In genomic region chr1:183632087-183632486, GRCh38 we compare ENCODE assay signal across 9 cellular contexts. TPM values are rescaled to one million over a fixed set of nuclear protein-coding genes. Genes with fewer than 3 reads are reported as not detected.
A peak's percentile ranks its signal among the peaks of the same experiment; 100 is the strongest.
DNase-seq lines count a peak whose midpoint lies in the region; ATAC-seq and TF ChIP-seq lines count a peak whose summit lies in the region.
"Had no signal": no experiment of that assay in that cellular context is flagged by ENCODE, and none has a peak within 500 bp of the region (broad histone marks: within the 10 kb centered on the region; RNA-seq: fewer than 3 reads in every experiment).

No MANE protein-coding gene starts in this region.

- peaks cover 27 to 28% of the 10 kb centered on the region in 2 experiments; a peak in 3 of 4 replicates for H3K4me1 ChIP-seq in SK-N-SH (ENCODE audit: control insufficient read depth in 1 of 2, insufficient read depth in 2 of 2, low read depth in 1 of 2, low read length in 1 of 2)
- peaks cover 40% of the 10 kb centered on the region for H3K4me1 ChIP-seq in PC-9 (replicated peaks; ENCODE audit: insufficient read depth)
- H3K4me1 ChIP-seq in endodermal cell (ENCODE audit: control insufficient read depth, insufficient read depth, low read length) = no peaks in the 10 kb centered on the region
- peaks cover 36% of the 10 kb centered on the region for H3K4me1 ChIP-seq in skeletal muscle satellite cell (ENCODE audit: control insufficient read depth, insufficient read depth, low read length)

- TF ChIP-seq CTCF in SK-N-SH (IDR thresholded peaks at IDR 0.05) (no peak), PC-9 (conservative IDR thresholded peaks at IDR 0.05) (no peak), endodermal cell (conservative IDR thresholded peaks at IDR 0.05) (no peak)

- ATAC-seq in SK-N-SH treated with all-trans-retinoic acid at 6 μM for 48 hours = no peak
- no peak for ATAC-seq in left colon

- H3K9me2 ChIP-seq in SK-N-SH (no peaks in the 10 kb centered on the region), PC-9 (ENCODE audit: insufficient read depth) (no peaks in the 10 kb centered on the region)

- CTCF ChIA-PET in SK-N-SH (lab: Yijun Ruan, JAX) (interaction anchor here (0.8 to 2.2 kb wide), 8 partner anchors 10 to 402 kb away, joined by 3 to 8 read pairs (median 4); no protein-coding TSS in a partner anchor), PC-9 (lab: Charles Lee) (interaction anchor here (0.7 kb wide), 1 partner anchor 316 kb away, joined by 5 read pairs; no protein-coding TSS in a partner anchor)

- no TSS peak for BruUV-seq in PC-9 (replicated peaks; lab: Mats Ljungman, UMichigan)

- peaks cover 24% of the 10 kb centered on the region for H3K4me1 Mint-ChIP-seq in endodermal cell

- H3K4me3 ChIP-seq in SK-N-SH (ENCODE audit: low read depth in 2 of 2, low read length in 1 of 2) = peak overlapping the region; percentile 9 to 92; a peak in 3 of 4 replicates
- H3K4me3 ChIP-seq in PC-9 = peak overlapping the region; percentile 98
- peak overlapping the region; percentile 91 for H3K4me3 ChIP-seq in endodermal cell (ENCODE audit: low read length)
- peak overlapping the region; percentile 88 for H3K4me3 ChIP-seq in skeletal muscle satellite cell (ENCODE audit: low read length)

- DNase-seq in SK-N-SH (no peak), PC-9 (peak in 1 of 2 experiments; percentile 78), endodermal cell (no peak), left colon (no peak)
- DNase-seq in activated effector memory CD4-positive, alpha-beta T cell treated with anti-CD3 and anti-CD28 coated beads, Interleukin-2, amount 50 U/mL, for 16 hours = no peak
- DNase-seq in stimulated activated CD4-positive, alpha-beta T cell treated with anti-CD3 and anti-CD28 coated beads, Interleukin-4, amount 100 ng/mL, for 1 hour = no peak
- DNase-seq: NCI-H69 had no signal

- intact Hi-C loops in PC-9 (cut with micrococcal nuclease; ENCODE audit: unreplicated experiment) (loop anchor here (10.0 kb wide), 1 partner anchor 1063 kb away; no protein-coding TSS in a partner anchor), left colon (cut with DNase I, micrococcal nuclease) (no loop called here)

- H3K9me3 ChIP-seq in SK-N-SH = no peaks in the 10 kb centered on the region
- no peaks in the 10 kb centered on the region for H3K9me3 ChIP-seq in PC-9 (ENCODE audit: insufficient read depth, low read depth)
- peaks cover 9% of the 10 kb centered on the region for H3K9me3 ChIP-seq in endodermal cell (ENCODE audit: control insufficient read depth, low read length)
- H3K9me3 ChIP-seq in skeletal muscle satellite cell (replicated peaks; ENCODE audit: low read length) = no peaks in the 10 kb centered on the region

- peaks cover 90% of the 10 kb centered on the region for H3K79me2 ChIP-seq in SK-N-SH (ENCODE audit: insufficient read depth)
- H3K79me2 ChIP-seq in PC-9 (ENCODE audit: low read depth) = peaks cover 61% of the 10 kb centered on the region

- H3K36me3 ChIP-seq in SK-N-SH (replicated peaks in 1 of 2; ENCODE audit: control insufficient read depth in 1 of 2, insufficient read depth in 2 of 2, low read length in 1 of 2) = peaks cover 54 to 55% of the 10 kb centered on the region in 2 experiments
- H3K36me3 ChIP-seq in PC-9 (ENCODE audit: low read depth) = peaks cover 53% of the 10 kb centered on the region
- H3K36me3 ChIP-seq in endodermal cell (ENCODE audit: control insufficient read depth, insufficient read depth, low read length) = peaks cover 45% of the 10 kb centered on the region
- peaks cover 42% of the 10 kb centered on the region for H3K36me3 ChIP-seq in skeletal muscle satellite cell (ENCODE audit: insufficient read depth, low read length)

- H3K27ac Mint-ChIP-seq in endodermal cell = no peak overlapping the region

- peaks cover 37% of the 10 kb centered on the region for H3K36me3 Mint-ChIP-seq in endodermal cell (ENCODE audit: low read depth)

- no peaks in the 10 kb centered on the region for H3K9me3 Mint-ChIP-seq in endodermal cell

- peaks cover 12% of the 10 kb centered on the region for H3K27me3 Mint-ChIP-seq in endodermal cell (ENCODE audit: insufficient read depth)

- H3K4me3 Mint-ChIP-seq in endodermal cell = no peak overlapping the region

- no peak for TF ChIP-seq RAD21 in SK-N-SH (IDR thresholded peaks at IDR 0.05; ENCODE audit: low read length)

- H3K27me3 ChIP-seq in SK-N-SH (ENCODE audit: insufficient read depth) (no peaks in the 10 kb centered on the region), PC-9 (ENCODE audit: insufficient read depth, low read depth) (no peaks in the 10 kb centered on the region), endodermal cell (ENCODE audit: control insufficient read depth, insufficient read depth, low read length, poor library complexity, severe bottlenecking) (peaks cover 8% of the 10 kb centered on the region), skeletal muscle satellite cell (ENCODE audit: control insufficient read depth, insufficient read depth, low read length) (no peaks in the 10 kb centered on the region)

- TF ChIP-seq EP300 in SK-N-SH (IDR thresholded peaks at IDR 0.05; ENCODE audit: borderline replicate concordance in 1 of 2, low read depth in 1 of 2, low read length in 1 of 2) = no peak

- H4K20me1 ChIP-seq in SK-N-SH (ENCODE audit: insufficient read depth) (peaks cover 47% of the 10 kb centered on the region), PC-9 (ENCODE audit: insufficient read depth) (peaks cover 24% of the 10 kb centered on the region)

- H3K9ac ChIP-seq in SK-N-SH = peak overlapping the region; percentile 91; the same call in 1 of the 2 replicates
- no peak overlapping the region for H3K9ac ChIP-seq in endodermal cell (ENCODE audit: extremely low read depth, low read length, poor library complexity, severe bottlenecking)
- H3K9ac ChIP-seq in skeletal muscle satellite cell (ENCODE audit: low read depth, low read length) = peak overlapping the region; percentile 96

- peaks cover 30% of the 10 kb centered on the region for H3F3A ChIP-seq in SK-N-SH (replicated peaks; ENCODE audit: insufficient read depth)
- H3F3A ChIP-seq in PC-9 (ENCODE audit: insufficient read depth, low read depth) = peaks cover 48% of the 10 kb centered on the region

- H2AFZ ChIP-seq in SK-N-SH (ENCODE audit: low read depth) (no peak overlapping the region), PC-9 (no peak overlapping the region)

- POLR2A ChIA-PET in SK-N-SH (lab: Yijun Ruan, JAX) = no interaction called here
- POLR2A ChIA-PET in PC-9 (lab: Charles Lee; ENCODE audit: unreplicated experiment) = interaction anchor here (0.6 kb wide), 2 partner anchors 53 to 259 kb away, joined by 7 to 8 read pairs; no protein-coding TSS in a partner anchor

- WGBS in SK-N-SH (ENCODE audit: low lambda C conversion rate) = 46% methylated on average over 2 of the region's 2 CpGs
- 69 to 70% methylated on average over 2 of the region's 2 CpGs for WGBS in endodermal cell (ENCODE audit: insufficient coverage in 1 of 2, insufficient read length in 1 of 2), 2 experiments

- H3K4me2 ChIP-seq in SK-N-SH (peak overlapping the region; percentile 83), PC-9 (peak overlapping the region; percentile 92), skeletal muscle satellite cell (ENCODE audit: low read length) (peak overlapping the region; percentile 80)

- H3K27ac ChIP-seq in SK-N-SH (ENCODE audit: low read depth in 2 of 2, low read length in 1 of 2) (no peak overlapping the region), PC-9 (no peak overlapping the region), endodermal cell (ENCODE audit: low read depth, low read length) (no peak overlapping the region)

TF ChIP-seq in SK-N-SH, 30 proteins besides CTCF, POLR2A, EP300 and RAD21 (continues in another document):
- TF ChIP-seq EZH2phosphoT487 (IDR thresholded peaks at IDR 0.05; ENCODE audit: borderline replicate concordance, low read depth) (no peak), RXRA (IDR thresholded peaks at IDR 0.05; ENCODE audit: borderline replicate concordance, low read depth) (no peak), FOXM1 (IDR thresholded peaks at IDR 0.05; ENCODE audit: low read depth) (no peak), JUND (IDR thresholded peaks at IDR 0.05) (no peak), TAF1 (IDR thresholded peaks at IDR 0.05; ENCODE audit: borderline replicate concordance, low read depth, low read length) (no peak), ELF1 (IDR thresholded peaks at IDR 0.05) (no peak), NRF1 (IDR thresholded peaks at IDR 0.05; ENCODE audit: low read depth, low read length) (no peak)

TF ChIP-seq in SK-N-SH treated with all-trans-retinoic acid at 6 μM for 48 hours, 23 proteins besides CTCF, POLR2A, EP300 and RAD21 (continues in another document):
- TF ChIP-seq ZC3H10 (CRISPR knock-in tag; IDR thresholded peaks at IDR 0.05) = no peak
- no peak for TF ChIP-seq PPARA (CRISPR knock-in tag; IDR thresholded peaks at IDR 0.05; ENCODE audit: borderline replicate concordance)
- no peak for TF ChIP-seq SNAI2 (CRISPR knock-in tag; IDR thresholded peaks at IDR 0.05)
- no peak for TF ChIP-seq ZFP3 (CRISPR knock-in tag; IDR thresholded peaks at IDR 0.05)
- TF ChIP-seq ZNF70 (CRISPR knock-in tag; IDR thresholded peaks at IDR 0.05) = no peak
- no peak for TF ChIP-seq ISL1 (CRISPR knock-in tag; IDR thresholded peaks at IDR 0.05)
- TF ChIP-seq ESRRG (CRISPR knock-in tag; IDR thresholded peaks at IDR 0.05) = no peak
- TF ChIP-seq ZNF8 (CRISPR knock-in tag; IDR thresholded peaks at IDR 0.05) = no peak

RNA-seq across cellular contexts. Expression of gene ARPC5, which starts 3.5 kb away (rescaled TPM):
- polyA plus RNA-seq in SK-N-SH (2012; rRNA removed) = 66.8 and 97.6 TPM in 2 replicates
- polyA plus RNA-seq in SK-N-SH (2012; cell fraction: cytosol; rRNA removed) = 112 and 139 TPM in 2 replicates
- 20.6 and 46.8 TPM in 2 replicates for polyA plus RNA-seq in SK-N-SH (2012; cell fraction: nucleus; rRNA removed)
- total RNA-seq in PC-9 (2021) (143 and 150 TPM in 2 replicates), endodermal cell (10 to 100 TPM; 78.7 to 99.5 TPM), left colon (100 to 1,000 TPM; 153 to 169 TPM)
- polyA plus RNA-seq in endodermal cell (2013, experiment 1 of 2) = 144 TPM
- polyA plus RNA-seq in endodermal cell (2013, experiment 2 of 2) = 147 TPM
- total RNA-seq in skeletal muscle satellite cell (2012; rRNA removed) = 165 and 175 TPM in 2 replicates

RNA-seq across cellular contexts. Expression of gene APOBEC4, which starts 21.0 kb away (rescaled TPM):
- polyA plus RNA-seq in SK-N-SH (2012; rRNA removed) = not detected in 2 replicates
- not detected in 2 replicates for polyA plus RNA-seq in SK-N-SH (2012; cell fraction: cytosol; rRNA removed)
- not detected in 2 replicates for polyA plus RNA-seq in SK-N-SH (2012; cell fraction: nucleus; rRNA removed)
- not detected in 2 replicates for total RNA-seq in PC-9 (2021)
- not detected for total RNA-seq in endodermal cell
- not detected for polyA plus RNA-seq in endodermal cell (2013, experiment 1 of 2)
- not detected for polyA plus RNA-seq in endodermal cell (2013, experiment 2 of 2)
- not detected in 2 replicates for total RNA-seq in skeletal muscle satellite cell (2012; rRNA removed)
- total RNA-seq in left colon = under 1 TPM in 1 of 2 donors, not detected in 1; 0.25 TPM

RNA-seq across cellular contexts. Expression of gene NCF2, which starts 41.8 kb away (rescaled TPM):
- 2.0 and 6.0 TPM in 2 replicates for polyA plus RNA-seq in SK-N-SH (2012; rRNA removed)
- polyA plus RNA-seq in SK-N-SH (2012; cell fraction: cytosol; rRNA removed) = 2.7 and 2.8 TPM in 2 replicates
- 2.1 and 3.1 TPM in 2 replicates for polyA plus RNA-seq in SK-N-SH (2012; cell fraction: nucleus; rRNA removed)
- total RNA-seq in PC-9 (2021) (54.3 and 65.5 TPM in 2 replicates), endodermal cell (under 1 TPM in 1 of 2 donors, not detected in 1; 0.55 TPM), left colon (1 to 10 TPM; 3.1 to 7.0 TPM)
- not detected for polyA plus RNA-seq in endodermal cell (2013, experiment 1 of 2)
- polyA plus RNA-seq in endodermal cell (2013, experiment 2 of 2) = not detected
- total RNA-seq in skeletal muscle satellite cell (2012; rRNA removed) = not detected in 2 replicates
